In genomic region chr2:179965291-179965690, GRCh38 we compare ENCODE assay signal across 1 cellular context.
TF ChIP-seq lines count a peak whose summit lies in the region.

No MANE protein-coding gene starts in this region.

TF ChIP-seq in SK-N-SH, 30 proteins besides CTCF, POLR2A, EP300 and RAD21 (continued from another document):
- no peak for TF ChIP-seq GABPA (IDR thresholded peaks at IDR 0.05; ENCODE audit: low read depth)
- TF ChIP-seq EZH2phosphoT487 (IDR thresholded peaks at IDR 0.05; ENCODE audit: borderline replicate concordance, low read depth), result no peak
